Comparison of ENCODE assay signal across 21 cellular contexts in the genomic region with DNA sequence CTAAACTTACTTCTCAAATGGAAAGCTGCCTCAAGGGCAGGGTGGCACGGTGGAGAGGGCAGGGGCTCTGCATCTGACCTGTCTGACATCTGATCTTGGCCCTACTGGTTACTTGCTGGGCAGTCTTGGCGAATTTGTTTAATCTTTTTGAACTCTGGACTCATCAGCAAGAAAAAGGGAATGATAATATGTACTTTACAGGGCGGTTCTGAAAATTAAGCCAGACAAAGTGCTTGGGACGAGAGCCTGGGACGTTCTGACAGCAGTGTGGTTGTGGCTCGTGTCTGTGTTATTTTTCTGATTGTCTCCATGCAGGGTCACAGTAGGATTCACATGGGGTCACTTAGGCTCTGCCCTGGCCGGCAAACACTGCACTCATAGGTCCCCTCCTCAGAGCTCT.
DNase-seq lines count a peak whose midpoint lies in the region; ATAC-seq and TF ChIP-seq lines count a peak whose summit lies in the region.
"Had no signal": no experiment of that assay in that cellular context is flagged by ENCODE, and none has a peak within 500 bp of the region (broad histone marks: within the 10 kb centered on the region; RNA-seq: fewer than 3 reads in every experiment).

No MANE protein-coding gene starts in this region.

- H3K4me3 Mint-ChIP-seq in activated naive CD4-positive, alpha-beta T cell treated with anti-CD3 and anti-CD28 coated beads, Interleukin-2, amount 50 U/mL, for 24 hours: peak overlapping the region; percentile 82
- no peak overlapping the region for H3K4me3 Mint-ChIP-seq in activated CD8-positive, alpha-beta T cell treated with anti-CD3 and anti-CD28 coated beads, Interleukin-2, amount 10 ng/mL, durations not matched to agents 7 days and 5 days
- no peak overlapping the region for H3K4me3 Mint-ChIP-seq in glutamatergic neuron (ENCODE audit: unreplicated experiment)
- H3K4me3 Mint-ChIP-seq: CD14-positive monocyte, GM23338, neural crest cell, type B pancreatic cell had no signal

- H3K4me3 ChIP-seq in thymus (ENCODE audit: low read length): no peak overlapping the region
- H3K4me3 ChIP-seq: body of pancreas, GM23338, MG63, stomach had no signal

- no peak for DNase-seq in activated naive CD4-positive, alpha-beta T cell treated with Interleukin-2 at 50 U/mL for 16 hours
- DNase-seq in activated CD8-positive, alpha-beta T cell treated with anti-CD3 and anti-CD28 coated beads, Interleukin-2, amount 10 ng/mL, durations not matched to agents 7 days and 5 days: no peak
- DNase-seq in glutamatergic neuron (no peak), NCI-H526 (lab: John Stamatoyannopoulos, UW) (no peak), NCI-H1105 treated with DMSO at 0.1 percent for 48 hours (lab: John Stamatoyannopoulos, UW) (no peak)
- DNase-seq in stimulated activated naive CD4-positive, alpha-beta T cell (lab: John Stamatoyannopoulos, UW): no peak
- DNase-seq: body of pancreas, GF-D8, NCI-H1436 treated with DMSO at 0.1 percent for 48 hours, NCI-H2171 treated with DMSO at 0.1 percent for 48 hours, NCI-H774, stomach had no signal

- CTCF ChIA-PET in activated CD8-positive, alpha-beta T cell treated with anti-CD3 and anti-CD28 coated beads, Interleukin-2, amount 10 ng/mL, durations not matched to agents 7 days and 5 days (lab: Charles Lee): interaction anchor here (1.0 to 1.6 kb wide), 4 partner anchors 10 to 522 kb away, joined by 3 to 6 read pairs (median 4); no protein-coding TSS in a partner anchor

- no peak for TF ChIP-seq CTCF in glutamatergic neuron (IDR thresholded peaks at IDR 0.05; ENCODE audit: partially characterized antibody, unreplicated experiment)

- peaks cover 46% of the 10 kb centered on the region for H3K4me1 Mint-ChIP-seq in activated naive CD4-positive, alpha-beta T cell treated with anti-CD3 and anti-CD28 coated beads, Interleukin-2, amount 50 U/mL, for 24 hours
- H3K4me1 Mint-ChIP-seq in activated CD8-positive, alpha-beta T cell treated with anti-CD3 and anti-CD28 coated beads, Interleukin-2, amount 10 ng/mL, durations not matched to agents 7 days and 5 days (ENCODE audit: low read depth): peaks cover 57% of the 10 kb centered on the region
- peaks cover 13% of the 10 kb centered on the region for H3K4me1 Mint-ChIP-seq in glutamatergic neuron (ENCODE audit: low read depth, unreplicated experiment)

- H3K4me1 ChIP-seq in thymus (ENCODE audit: control insufficient read depth, insufficient read depth, low read length): peaks cover 23% of the 10 kb centered on the region

- 98% methylated on average over 7 of the region's 7 CpGs for WGBS in thymus

- H3K9me3 ChIP-seq in thymus (ENCODE audit: control insufficient read depth): no peaks in the 10 kb centered on the region
- H3K9me3 ChIP-seq: body of pancreas, MG63 had no signal

- peaks cover 5% of the 10 kb centered on the region for H3K36me3 Mint-ChIP-seq in activated naive CD4-positive, alpha-beta T cell treated with anti-CD3 and anti-CD28 coated beads, Interleukin-2, amount 50 U/mL, for 24 hours
- H3K36me3 Mint-ChIP-seq in activated CD8-positive, alpha-beta T cell treated with anti-CD3 and anti-CD28 coated beads, Interleukin-2, amount 10 ng/mL, durations not matched to agents 7 days and 5 days (ENCODE audit: low read depth): peaks cover 46% of the 10 kb centered on the region
- H3K36me3 Mint-ChIP-seq in glutamatergic neuron (ENCODE audit: unreplicated experiment): peaks cover 7% of the 10 kb centered on the region
- H3K36me3 Mint-ChIP-seq: CD14-positive monocyte, type B pancreatic cell had no signal

- H3K27ac Mint-ChIP-seq in activated naive CD4-positive, alpha-beta T cell treated with anti-CD3 and anti-CD28 coated beads, Interleukin-2, amount 50 U/mL, for 24 hours: peak overlapping the region; percentile 100
- peak overlapping the region; percentile 98 for H3K27ac Mint-ChIP-seq in activated CD8-positive, alpha-beta T cell treated with anti-CD3 and anti-CD28 coated beads, Interleukin-2, amount 10 ng/mL, durations not matched to agents 7 days and 5 days
- peak overlapping the region; percentile 6 for H3K27ac Mint-ChIP-seq in glutamatergic neuron (ENCODE audit: unreplicated experiment)
- H3K27ac Mint-ChIP-seq: GM23338, progenitor cell of endocrine pancreas, type B pancreatic cell had no signal

- no peak for ATAC-seq in activated CD8-positive, alpha-beta T cell treated with anti-CD3 and anti-CD28 coated beads, Interleukin-2, amount 10 ng/mL, durations not matched to agents 7 days and 5 days
- ATAC-seq: body of pancreas, GM23338, left lobe of liver had no signal

- H3K27me3 ChIP-seq in thymus (ENCODE audit: control insufficient read depth, insufficient read depth): no peaks in the 10 kb centered on the region
- H3K27me3 ChIP-seq: body of pancreas, MG63 had no signal

- POLR2A ChIA-PET in activated CD8-positive, alpha-beta T cell treated with anti-CD3 and anti-CD28 coated beads, Interleukin-2, amount 10 ng/mL, durations not matched to agents 7 days and 5 days (lab: Charles Lee): interaction anchor here (3.3 kb wide), 1 partner anchor 12 kb away, joined by 16 read pairs; no protein-coding TSS in a partner anchor

- H3K36me3 ChIP-seq in thymus (ENCODE audit: control insufficient read depth, insufficient read depth): no peaks in the 10 kb centered on the region
- H3K36me3 ChIP-seq: MG63, stomach had no signal

- H3K9me3 Mint-ChIP-seq in activated naive CD4-positive, alpha-beta T cell treated with anti-CD3 and anti-CD28 coated beads, Interleukin-2, amount 50 U/mL, for 24 hours: peaks cover 2% of the 10 kb centered on the region
- H3K9me3 Mint-ChIP-seq in activated CD8-positive, alpha-beta T cell treated with anti-CD3 and anti-CD28 coated beads, Interleukin-2, amount 10 ng/mL, durations not matched to agents 7 days and 5 days (ENCODE audit: insufficient read depth): peaks cover 5% of the 10 kb centered on the region
- H3K9me3 Mint-ChIP-seq in glutamatergic neuron (ENCODE audit: unreplicated experiment): peaks cover 7% of the 10 kb centered on the region
- H3K9me3 Mint-ChIP-seq: neural crest cell, type B pancreatic cell had no signal

- H3K27me3 Mint-ChIP-seq in activated naive CD4-positive, alpha-beta T cell treated with anti-CD3 and anti-CD28 coated beads, Interleukin-2, amount 50 U/mL, for 24 hours: no peaks in the 10 kb centered on the region
- no peaks in the 10 kb centered on the region for H3K27me3 Mint-ChIP-seq in activated CD8-positive, alpha-beta T cell treated with anti-CD3 and anti-CD28 coated beads, Interleukin-2, amount 10 ng/mL, durations not matched to agents 7 days and 5 days (ENCODE audit: low read depth)
- H3K27me3 Mint-ChIP-seq in glutamatergic neuron (ENCODE audit: unreplicated experiment): peaks cover 3% of the 10 kb centered on the region

- peak overlapping the region; percentile 81 for H3K27ac ChIP-seq in thymus (ENCODE audit: low read depth)
- H3K27ac ChIP-seq: body of pancreas, stomach had no signal

Comparison
In these comparisons a context has a peak if more than half of its experiments do, and no peak if none do; other contexts are left out.
1. H3K27ac Mint-ChIP-seq: peak in every context shown above with its lines; median percentile 100 in activated naive CD4-positive, alpha-beta T cell treated with anti-CD3 and anti-CD28 coated beads, Interleukin-2, amount 50 U/mL, for 24 hours; 98 in activated CD8-positive, alpha-beta T cell treated with anti-CD3 and anti-CD28 coated beads, Interleukin-2, amount 10 ng/mL, durations not matched to agents 7 days and 5 days; 6 in glutamatergic neuron.